ENCODE assay signal across 1 cellular context in the genomic region with DNA sequence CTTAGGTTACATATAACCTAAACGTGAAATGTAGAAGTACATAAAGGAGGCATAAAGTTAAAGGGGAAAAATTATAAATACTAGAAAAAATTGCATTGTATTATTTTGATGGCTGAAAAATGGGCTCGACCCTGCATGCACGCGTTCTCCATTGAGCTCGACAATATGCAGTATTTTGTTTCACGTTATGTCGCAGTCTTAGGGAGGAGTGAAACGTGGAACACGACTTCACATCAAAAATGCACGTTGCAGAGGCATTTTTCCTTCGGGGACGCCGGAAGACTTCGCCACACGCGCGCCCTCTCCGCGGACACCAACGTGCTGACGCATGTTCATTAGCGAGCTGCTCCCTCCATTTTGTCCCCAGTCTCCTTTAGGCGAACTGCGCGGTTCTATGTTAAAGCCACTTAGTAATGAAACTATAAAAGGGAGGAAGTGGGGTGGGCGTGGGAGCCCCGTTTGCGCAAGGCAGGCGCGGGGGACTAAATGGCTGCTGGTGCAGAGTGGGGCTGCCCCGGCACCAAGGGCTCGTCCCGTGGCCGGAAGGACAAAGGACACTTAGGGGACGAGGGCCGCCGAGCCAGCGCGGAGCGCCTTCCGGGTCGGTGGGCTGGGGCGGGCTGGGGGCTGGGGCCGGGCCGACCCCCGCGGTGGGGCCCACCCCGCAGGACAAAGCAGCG.
TF ChIP-seq lines count a peak whose summit lies in the region.

No MANE protein-coding gene starts in this region.

TF ChIP-seq in HepG2, 621 proteins besides CTCF, POLR2A, EP300 and RAD21 (continued from another document and continues in another):
- TF ChIP-seq, protein P1, sequence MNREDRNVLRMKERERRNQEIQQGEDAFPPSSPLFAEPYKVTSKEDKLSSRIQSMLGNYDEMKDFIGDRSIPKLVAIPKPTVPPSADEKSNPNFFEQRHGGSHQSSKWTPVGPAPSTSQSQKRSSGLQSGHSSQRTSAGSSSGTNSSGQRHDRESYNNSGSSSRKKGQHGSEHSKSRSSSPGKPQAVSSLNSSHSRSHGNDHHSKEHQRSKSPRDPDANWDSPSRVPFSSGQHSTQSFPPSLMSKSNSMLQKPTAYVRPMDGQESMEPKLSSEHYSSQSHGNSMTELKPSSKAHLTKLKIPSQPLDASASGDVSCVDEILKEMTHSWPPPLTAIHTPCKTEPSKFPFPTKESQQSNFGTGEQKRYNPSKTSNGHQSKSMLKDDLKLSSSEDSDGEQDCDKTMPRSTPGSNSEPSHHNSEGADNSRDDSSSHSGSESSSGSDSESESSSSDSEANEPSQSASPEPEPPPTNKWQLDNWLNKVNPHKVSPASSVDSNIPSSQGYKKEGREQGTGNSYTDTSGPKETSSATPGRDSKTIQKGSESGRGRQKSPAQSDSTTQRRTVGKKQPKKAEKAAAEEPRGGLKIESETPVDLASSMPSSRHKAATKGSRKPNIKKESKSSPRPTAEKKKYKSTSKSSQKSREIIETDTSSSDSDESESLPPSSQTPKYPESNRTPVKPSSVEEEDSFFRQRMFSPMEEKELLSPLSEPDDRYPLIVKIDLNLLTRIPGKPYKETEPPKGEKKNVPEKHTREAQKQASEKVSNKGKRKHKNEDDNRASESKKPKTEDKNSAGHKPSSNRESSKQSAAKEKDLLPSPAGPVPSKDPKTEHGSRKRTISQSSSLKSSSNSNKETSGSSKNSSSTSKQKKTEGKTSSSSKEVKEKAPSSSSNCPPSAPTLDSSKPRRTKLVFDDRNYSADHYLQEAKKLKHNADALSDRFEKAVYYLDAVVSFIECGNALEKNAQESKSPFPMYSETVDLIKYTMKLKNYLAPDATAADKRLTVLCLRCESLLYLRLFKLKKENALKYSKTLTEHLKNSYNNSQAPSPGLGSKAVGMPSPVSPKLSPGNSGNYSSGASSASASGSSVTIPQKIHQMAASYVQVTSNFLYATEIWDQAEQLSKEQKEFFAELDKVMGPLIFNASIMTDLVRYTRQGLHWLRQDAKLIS (CRISPR knock-in tag; IDR thresholded peaks at IDR 0.05), result no peak; the same call in 1 of the 2 replicates
- TF ChIP-seq ZNF460 (CRISPR knock-in tag; IDR thresholded peaks at IDR 0.05; ENCODE audit: borderline replicate concordance) (no peak), ATF5 (CRISPR knock-in tag; IDR thresholded peaks at IDR 0.05; ENCODE audit: low read depth) (no peak), AKAP8 (CRISPR knock-in tag; IDR thresholded peaks at IDR 0.05) (no peak), ZNF543 (CRISPR knock-in tag; IDR thresholded peaks at IDR 0.05) (peak; percentile 84; the same call in 1 of the 2 replicates), ZNF891 (CRISPR knock-in tag; IDR thresholded peaks at IDR 0.05) (0 out of 2 replicates have a peak, but pooled peaks have one; percentile 57), TFDP2 (CRISPR knock-in tag; IDR thresholded peaks at IDR 0.05) (no peak; the same call in 1 of the 2 replicates), KDM4B (CRISPR knock-in tag; IDR thresholded peaks at IDR 0.05) (peak; percentile 83), ZNF256 (CRISPR knock-in tag; conservative IDR thresholded peaks at IDR 0.05) (0 out of 2 replicates have a peak, but pooled peaks have one; percentile 14), ZNF652 (CRISPR knock-in tag; IDR thresholded peaks at IDR 0.05; ENCODE audit: borderline replicate concordance, low read depth) (0 out of 2 replicates have a peak, but pooled peaks have one; percentile 17), PAX8 (CRISPR knock-in tag; IDR thresholded peaks at IDR 0.05; ENCODE audit: borderline replicate concordance) (no peak; the same call in 1 of the 2 replicates), BORCS8-MEF2B (CRISPR knock-in tag; IDR thresholded peaks at IDR 0.05) (peak; percentile 15; the same call in 1 of the 2 replicates), JUNB (CRISPR knock-in tag; IDR thresholded peaks at IDR 0.05; ENCODE audit: borderline replicate concordance) (no peak; the same call in 1 of the 2 replicates), ZNF337 (CRISPR knock-in tag; IDR thresholded peaks at IDR 0.05; ENCODE audit: borderline replicate concordance, low read depth) (0 out of 2 replicates have a peak, but pooled peaks have one; percentile 70), ZSCAN22 (CRISPR knock-in tag; IDR thresholded peaks at IDR 0.05) (no peak), SMC3 (IDR thresholded peaks at IDR 0.05; ENCODE audit: low read length) (no peak), ZNF660 (CRISPR knock-in tag; IDR thresholded peaks at IDR 0.05; ENCODE audit: borderline replicate concordance, low read depth) (no peak), ZSCAN12 (CRISPR knock-in tag; IDR thresholded peaks at IDR 0.05) (peak; percentile 26; the same call in 1 of the 2 replicates), NR1H2 (CRISPR knock-in tag; IDR thresholded peaks at IDR 0.05; ENCODE audit: borderline replicate concordance, low read depth) (no peak), ZBTB20 (CRISPR knock-in tag; IDR thresholded peaks at IDR 0.05; ENCODE audit: borderline replicate concordance, low read depth) (peak; percentile 72; the same call in 1 of the 2 replicates), GATA4 (IDR thresholded peaks at IDR 0.05; ENCODE audit: borderline replicate concordance, low read depth) (peak; percentile 54; the same call in 1 of the 2 replicates), THAP7 (CRISPR knock-in tag; IDR thresholded peaks at IDR 0.05) (0 out of 2 replicates have a peak, but pooled peaks have one; percentile 66), ZNF773 (CRISPR knock-in tag; IDR thresholded peaks at IDR 0.05; ENCODE audit: borderline replicate concordance) (0 out of 2 replicates have a peak, but pooled peaks have one; percentile 36), GATAD2A (CRISPR knock-in tag; IDR thresholded peaks at IDR 0.05) (peak; percentile 97), REST (IDR thresholded peaks at IDR 0.05; ENCODE audit: borderline replicate concordance in 1 of 2, low read depth in 1 of 2, low read length in 2 of 2) (0 out of 4 replicates have a peak, but pooled peaks of 1 of the 2 experiments have one; percentile 52), HNF4G (IDR thresholded peaks at IDR 0.05; ENCODE audit: borderline replicate concordance, low read depth, low read length) (peak; percentile 82), HNF4G (CRISPR knock-in tag; IDR thresholded peaks at IDR 0.05; ENCODE audit: borderline replicate concordance, low read depth) (peak; percentile 88; the same call in 1 of the 2 replicates)
- TF ChIP-seq, protein P2, sequence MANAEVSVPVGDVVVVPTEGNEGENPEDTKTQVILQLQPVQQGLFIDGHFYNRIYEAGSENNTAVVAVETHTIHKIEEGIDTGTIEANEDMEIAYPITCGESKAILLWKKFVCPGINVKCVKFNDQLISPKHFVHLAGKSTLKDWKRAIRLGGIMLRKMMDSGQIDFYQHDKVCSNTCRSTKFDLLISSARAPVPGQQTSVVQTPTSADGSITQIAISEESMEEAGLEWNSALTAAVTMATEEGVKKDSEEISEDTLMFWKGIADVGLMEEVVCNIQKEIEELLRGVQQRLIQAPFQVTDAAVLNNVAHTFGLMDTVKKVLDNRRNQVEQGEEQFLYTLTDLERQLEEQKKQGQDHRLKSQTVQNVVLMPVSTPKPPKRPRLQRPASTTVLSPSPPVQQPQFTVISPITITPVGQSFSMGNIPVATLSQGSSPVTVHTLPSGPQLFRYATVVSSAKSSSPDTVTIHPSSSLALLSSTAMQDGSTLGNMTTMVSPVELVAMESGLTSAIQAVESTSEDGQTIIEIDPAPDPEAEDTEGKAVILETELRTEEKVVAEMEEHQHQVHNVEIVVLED (CRISPR knock-in tag; IDR thresholded peaks at IDR 0.05; ENCODE audit: borderline replicate concordance), result peak; percentile 77; the same call in 1 of the 2 replicates
- TF ChIP-seq, protein P3, sequence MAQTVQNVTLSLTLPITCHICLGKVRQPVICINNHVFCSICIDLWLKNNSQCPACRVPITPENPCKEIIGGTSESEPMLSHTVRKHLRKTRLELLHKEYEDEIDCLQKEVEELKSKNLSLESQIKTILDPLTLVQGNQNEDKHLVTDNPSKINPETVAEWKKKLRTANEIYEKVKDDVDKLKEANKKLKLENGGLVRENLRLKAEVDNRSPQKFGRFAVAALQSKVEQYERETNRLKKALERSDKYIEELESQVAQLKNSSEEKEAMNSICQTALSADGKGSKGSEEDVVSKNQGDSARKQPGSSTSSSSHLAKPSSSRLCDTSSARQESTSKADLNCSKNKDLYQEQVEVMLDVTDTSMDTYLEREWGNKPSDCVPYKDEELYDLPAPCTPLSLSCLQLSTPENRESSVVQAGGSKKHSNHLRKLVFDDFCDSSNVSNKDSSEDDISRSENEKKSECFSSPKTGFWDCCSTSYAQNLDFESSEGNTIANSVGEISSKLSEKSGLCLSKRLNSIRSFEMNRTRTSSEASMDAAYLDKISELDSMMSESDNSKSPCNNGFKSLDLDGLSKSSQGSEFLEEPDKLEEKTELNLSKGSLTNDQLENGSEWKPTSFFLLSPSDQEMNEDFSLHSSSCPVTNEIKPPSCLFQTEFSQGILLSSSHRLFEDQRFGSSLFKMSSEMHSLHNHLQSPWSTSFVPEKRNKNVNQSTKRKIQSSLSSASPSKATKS (CRISPR knock-in tag; IDR thresholded peaks at IDR 0.05), result no peak; the same call in 1 of the 2 replicates
- TF ChIP-seq, protein P4, sequence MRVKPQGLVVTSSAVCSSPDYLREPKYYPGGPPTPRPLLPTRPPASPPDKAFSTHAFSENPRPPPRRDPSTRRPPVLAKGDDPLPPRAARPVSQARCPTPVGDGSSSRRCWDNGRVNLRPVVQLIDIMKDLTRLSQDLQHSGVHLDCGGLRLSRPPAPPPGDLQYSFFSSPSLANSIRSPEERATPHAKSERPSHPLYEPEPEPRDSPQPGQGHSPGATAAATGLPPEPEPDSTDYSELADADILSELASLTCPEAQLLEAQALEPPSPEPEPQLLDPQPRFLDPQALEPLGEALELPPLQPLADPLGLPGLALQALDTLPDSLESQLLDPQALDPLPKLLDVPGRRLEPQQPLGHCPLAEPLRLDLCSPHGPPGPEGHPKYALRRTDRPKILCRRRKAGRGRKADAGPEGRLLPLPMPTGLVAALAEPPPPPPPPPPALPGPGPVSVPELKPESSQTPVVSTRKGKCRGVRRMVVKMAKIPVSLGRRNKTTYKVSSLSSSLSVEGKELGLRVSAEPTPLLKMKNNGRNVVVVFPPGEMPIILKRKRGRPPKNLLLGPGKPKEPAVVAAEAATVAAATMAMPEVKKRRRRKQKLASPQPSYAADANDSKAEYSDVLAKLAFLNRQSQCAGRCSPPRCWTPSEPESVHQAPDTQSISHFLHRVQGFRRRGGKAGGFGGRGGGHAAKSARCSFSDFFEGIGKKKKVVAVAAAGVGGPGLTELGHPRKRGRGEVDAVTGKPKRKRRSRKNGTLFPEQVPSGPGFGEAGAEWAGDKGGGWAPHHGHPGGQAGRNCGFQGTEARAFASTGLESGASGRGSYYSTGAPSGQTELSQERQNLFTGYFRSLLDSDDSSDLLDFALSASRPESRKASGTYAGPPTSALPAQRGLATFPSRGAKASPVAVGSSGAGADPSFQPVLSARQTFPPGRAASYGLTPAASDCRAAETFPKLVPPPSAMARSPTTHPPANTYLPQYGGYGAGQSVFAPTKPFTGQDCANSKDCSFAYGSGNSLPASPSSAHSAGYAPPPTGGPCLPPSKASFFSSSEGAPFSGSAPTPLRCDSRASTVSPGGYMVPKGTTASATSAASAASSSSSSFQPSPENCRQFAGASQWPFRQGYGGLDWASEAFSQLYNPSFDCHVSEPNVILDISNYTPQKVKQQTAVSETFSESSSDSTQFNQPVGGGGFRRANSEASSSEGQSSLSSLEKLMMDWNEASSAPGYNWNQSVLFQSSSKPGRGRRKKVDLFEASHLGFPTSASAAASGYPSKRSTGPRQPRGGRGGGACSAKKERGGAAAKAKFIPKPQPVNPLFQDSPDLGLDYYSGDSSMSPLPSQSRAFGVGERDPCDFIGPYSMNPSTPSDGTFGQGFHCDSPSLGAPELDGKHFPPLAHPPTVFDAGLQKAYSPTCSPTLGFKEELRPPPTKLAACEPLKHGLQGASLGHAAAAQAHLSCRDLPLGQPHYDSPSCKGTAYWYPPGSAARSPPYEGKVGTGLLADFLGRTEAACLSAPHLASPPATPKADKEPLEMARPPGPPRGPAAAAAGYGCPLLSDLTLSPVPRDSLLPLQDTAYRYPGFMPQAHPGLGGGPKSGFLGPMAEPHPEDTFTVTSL (CRISPR knock-in tag; IDR thresholded peaks at IDR 0.05; ENCODE audit: borderline replicate concordance), result 0 out of 2 replicates have a peak, but pooled peaks have one; percentile 61
